24 cellular contexts compared by ENCODE assay signal in the genomic region with DNA sequence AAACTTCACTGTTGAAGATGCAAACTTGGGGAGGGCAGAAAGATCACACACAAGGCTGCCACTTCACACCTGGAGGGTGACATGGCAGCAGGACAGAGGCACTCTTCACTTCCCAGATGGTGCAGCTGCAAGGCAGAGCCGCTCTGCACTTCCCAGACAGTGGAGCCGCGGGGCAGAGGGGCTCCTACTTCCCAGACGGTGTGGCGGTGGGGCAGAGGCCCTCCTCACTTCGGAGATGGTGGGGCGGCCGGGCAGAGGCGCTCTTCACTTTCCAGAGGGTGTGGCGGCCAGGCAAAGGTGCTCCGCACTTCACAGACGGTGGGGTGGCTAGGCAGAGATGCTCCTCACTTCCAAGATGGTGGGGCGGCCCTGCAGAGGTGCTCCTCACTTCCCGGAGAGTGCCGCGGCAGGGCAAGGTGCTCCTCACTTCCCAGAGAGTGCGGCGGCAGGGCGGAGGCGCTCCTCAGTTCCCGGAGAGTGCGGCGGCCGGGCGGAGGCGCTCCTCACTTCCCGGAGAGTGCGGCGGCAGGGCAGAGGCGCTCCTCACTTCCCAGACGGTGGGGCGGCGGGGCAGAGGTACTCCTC. TPM values are rescaled to one million over a fixed set of nuclear protein-coding genes. Genes with fewer than 3 reads are reported as not detected.
"Had no signal": no experiment of that assay in that cellular context is flagged by ENCODE, and none has a peak within 500 bp of the region (broad histone marks: within the 10 kb centered on the region; RNA-seq: fewer than 3 reads in every experiment).

No MANE protein-coding gene starts in this region.

- H3K4me1 Mint-ChIP-seq: immature natural killer cell, mesothelial cell of epicardium had no signal

- H3K36me3 ChIP-seq: esophagus muscularis mucosa, gastroesophageal sphincter, heart left ventricle, left lung, lower lobe of right lung had no signal

- H3K36me3 Mint-ChIP-seq: immature natural killer cell had no signal

- H3K4me3 Mint-ChIP-seq: immature natural killer cell, mesothelial cell of epicardium had no signal

- H3K27ac ChIP-seq: coronary artery, dorsolateral prefrontal cortex, esophagus muscularis mucosa, foreskin keratinocyte, gastroesophageal sphincter, heart left ventricle, hepatocyte, left lung, lower lobe of right lung had no signal

- H3K4me3 ChIP-seq: coronary artery, dorsolateral prefrontal cortex, esophagus muscularis mucosa, gastroesophageal sphincter, heart left ventricle, hepatocyte, left lung, lower lobe of right lung, mucosa of descending colon had no signal

- H3K27me3 ChIP-seq: dorsolateral prefrontal cortex, esophagus muscularis mucosa, foreskin keratinocyte, gastroesophageal sphincter, heart left ventricle, hepatocyte, left lung had no signal

- H3K27ac Mint-ChIP-seq: immature natural killer cell, mesothelial cell of epicardium had no signal

- H3K4me1 ChIP-seq: esophagus muscularis mucosa, foreskin keratinocyte, gastroesophageal sphincter, heart left ventricle, left lung, lower lobe of right lung had no signal

- FAIRE-seq: colon, endothelial cell of umbilical vein, frontal cortex had no signal

- DNase-seq: cerebellar nuclear complex; dermis blood vessel endothelial cell; dorsolateral prefrontal cortex; effector CD4-positive, alpha-beta T cell; effector memory CD4-positive, alpha-beta T cell; hypothalamus; immature natural killer cell; islet precursor cell; left cardiac atrium; left ventricle myocardium superior; lower lobe of right lung; mesenchymal stem cell; mucosa of descending colon had no signal

- ATAC-seq: foreskin keratinocyte, heart left ventricle, left cardiac atrium, left lung, left ventricle myocardium superior, lower lobe of right lung, mucosa of descending colon had no signal

RNA-seq across cellular contexts. Expression of a gene that starts 58.3 kb away (rescaled TPM):
- total RNA-seq: foreskin keratinocyte had no signal
